ENCODE assay signal across 1 cellular context in genomic region chr15:93231994-93232393, GRCh38.
TF ChIP-seq lines count a peak whose summit lies in the region.

No MANE protein-coding gene starts in this region.

TF ChIP-seq in GM23338, 12 proteins besides CTCF, POLR2A, EP300 and RAD21 (continued from another document):
- TF ChIP-seq ZNF462 (CRISPR knock-in tag; IDR thresholded peaks at IDR 0.05): no peak
- TF ChIP-seq EZH2phosphoT487 (IDR thresholded peaks at IDR 0.05; ENCODE audit: unreplicated experiment): no peak
- TF ChIP-seq NANOG (IDR thresholded peaks at IDR 0.05; ENCODE audit: borderline replicate concordance): no peak
- TF ChIP-seq ZNF114 (CRISPR knock-in tag; IDR thresholded peaks at IDR 0.05): no peak
- TF ChIP-seq EZH2 (IDR thresholded peaks at IDR 0.05; ENCODE audit: low read depth, unreplicated experiment): no peak
- TF ChIP-seq CREB1 (CRISPR knock-in tag; IDR thresholded peaks at IDR 0.05; ENCODE audit: low read depth): no peak
